In genomic region chrX:7574325-7574724, GRCh38 we compare ENCODE assay signal across 18 cellular contexts.
DNase-seq lines count a peak whose midpoint lies in the region; ATAC-seq and TF ChIP-seq lines count a peak whose summit lies in the region.
"Had no signal": no experiment of that assay in that cellular context is flagged by ENCODE, and none has a peak within 500 bp of the region (broad histone marks: within the 10 kb centered on the region; RNA-seq: fewer than 3 reads in every experiment).

No MANE protein-coding gene starts in this region.

- H3K27me3 ChIP-seq in RWPE2 (ENCODE audit: insufficient read depth, poor library complexity, severe bottlenecking): no peaks in the 10 kb centered on the region
- no peaks in the 10 kb centered on the region for H3K27me3 ChIP-seq in stomach
- H3K27me3 ChIP-seq: ascending aorta, tibial artery had no signal

- no peaks in the 10 kb centered on the region for H3K36me3 ChIP-seq in RWPE2 (ENCODE audit: low read depth)
- H3K36me3 ChIP-seq in stomach: no peaks in the 10 kb centered on the region
- H3K36me3 ChIP-seq: ascending aorta, tibial artery had no signal

- TF ChIP-seq CTCF in RWPE2 (IDR thresholded peaks at IDR 0.05; ENCODE audit: poor library complexity, severe bottlenecking): no peak
- no peak for TF ChIP-seq CTCF in fibroblast of villous mesenchyme (IDR thresholded peaks at IDR 0.05; ENCODE audit: insufficient read depth, low read depth, low read length)
- TF ChIP-seq CTCF in stomach (IDR thresholded peaks at IDR 0.05): no peak

- no peak for TF ChIP-seq EP300 in stomach (IDR thresholded peaks at IDR 0.05)

- intact Hi-C loops in stomach (cut with DNase I; ENCODE audit: low total_unique reads): no loop called here

- H3K4me1 ChIP-seq in RWPE2 (ENCODE audit: insufficient read depth, poor library complexity, severe bottlenecking) (no peaks in the 10 kb centered on the region), stomach (no peaks in the 10 kb centered on the region)
- H3K4me1 ChIP-seq: ascending aorta, tibial artery had no signal

- H3K9me3 ChIP-seq in RWPE2 (ENCODE audit: severe bottlenecking) (no peaks in the 10 kb centered on the region), stomach (no peaks in the 10 kb centered on the region)
- H3K9me3 ChIP-seq: ascending aorta, tibial artery had no signal

- no peak for TF ChIP-seq POLR2A in stomach (IDR thresholded peaks at IDR 0.05)

- DNase-seq in DMS53 (lab: John Stamatoyannopoulos, UW) (peak; percentile 9), DMS53 treated with DMSO at 0.1 percent for 48 hours (lab: John Stamatoyannopoulos, UW; ENCODE audit: unreplicated experiment) (no peak), RWPE2 (ENCODE audit: low spot score) (no peak), fibroblast of villous mesenchyme (ENCODE audit: low read depth) (peak; percentile 1), renal cortical epithelial cell (ENCODE audit: low read depth) (peak; percentile 16), hippocampal formation (lab: John Stamatoyannopoulos, UW) (no peak), stomach (no peak), NCI-H226 (no peak)
- DNase-seq: 8988T; activated CD4-positive, CD25-positive, alpha-beta regulatory T cell; activated T-cell treated with anti-CD3 and anti-CD28 coated beads, Interleukin-2, amount 50 U/mL, for 48 hours; Calu3; naive thymus-derived CD8-positive, alpha-beta T cell; NCI-H446; tibial artery had no signal

- 0 to 2% (median 0%) methylated on average over 3 of the region's 3 CpGs for WGBS in stomach, 5 donors

- H3K4me3 ChIP-seq in RWPE2 (ENCODE audit: severe bottlenecking) (no peak overlapping the region), fibroblast of villous mesenchyme (ENCODE audit: low read depth, low read length) (no peak overlapping the region), stomach (no peak overlapping the region)
- H3K4me3 ChIP-seq: ascending aorta, smooth muscle cell, tibial artery had no signal

- H3K27ac ChIP-seq in RWPE2 (ENCODE audit: poor library complexity, severe bottlenecking) (no peak overlapping the region), stomach (no peak overlapping the region)
- H3K27ac ChIP-seq: ascending aorta, KMS-11, tibial artery had no signal

- peak; percentile 61; the same call in 2 of the 3 replicates for ATAC-seq in RWPE2 (ENCODE audit: low read depth)
- ATAC-seq: naive thymus-derived CD8-positive, alpha-beta T cell had no signal

Comparison
In these comparisons a context has a peak if more than half of its experiments do, and no peak if none do; other contexts are left out.
1. DNase-seq: peak in DMS53 (single experiment), fibroblast of villous mesenchyme (single experiment) and renal cortical epithelial cell (single experiment); none in DMS53 treated with DMSO at 0.1 percent for 48 hours (single experiment), RWPE2 (single experiment), hippocampal formation (0 of 2), stomach (single experiment) and NCI-H226 (single experiment).